ENCODE assay signal across 15 cellular contexts in genomic region chr4:74660866-74661265, GRCh38.
"Had no signal": no experiment of that assay in that cellular context is flagged by ENCODE, and none has a peak within 500 bp of the region (broad histone marks: within the 10 kb centered on the region; RNA-seq: fewer than 3 reads in every experiment).

No MANE protein-coding gene starts in this region.

- H3K27ac Mint-ChIP-seq: activated naive CD4-positive, alpha-beta T cell treated with anti-CD3 and anti-CD28 coated beads, Interleukin-2, amount 10 ng/mL, durations not matched to agents 7 days and 5 days; activated T-cell treated with anti-CD3 and anti-CD28 coated beads, Interleukin-2, amount 50 U/mL, for 24 hours; stimulated activated effector memory CD8-positive, alpha-beta T cell treated with anti-CD3 and anti-CD28 coated beads, Interleukin-12 subunit alpha, Interleukin-12 subunit beta, amount 100 ng/mL, for 72 hours; T-helper 2 cell treated with Interferon-gamma antibody and Interleukin-4, amounts not matched to agents 5 μg/mL and 100 μg/mL, for 36 hours had no signal

- H3K36me3 ChIP-seq: colonic mucosa, lower lobe of right lung, sigmoid colon, thoracic aorta had no signal

- H3K27me3 Mint-ChIP-seq: activated naive CD4-positive, alpha-beta T cell treated with anti-CD3 and anti-CD28 coated beads, Interleukin-2, amount 10 ng/mL, durations not matched to agents 7 days and 5 days had no signal

- DNase-seq: activated CD4-positive, alpha-beta T cell treated with anti-CD3 and anti-CD28 coated beads for 1 hour; activated CD4-positive, alpha-beta T cell treated with anti-CD3 and anti-CD28 coated beads, Interleukin-2, amount 50 U/mL, for 4 hours; activated naive CD4-positive, alpha-beta T cell treated with anti-CD3 and anti-CD28 coated beads, Interleukin-2, amount 10 ng/mL, durations not matched to agents 7 days and 5 days; activated T-cell treated with anti-CD3 and anti-CD28 coated beads, Interleukin-2, amount 50 U/mL, for 24 hours; colonic mucosa; head of caudate nucleus; left colon; lower lobe of right lung; midbrain; psoas muscle; sigmoid colon had no signal

- H3K4me3 Mint-ChIP-seq: activated naive CD4-positive, alpha-beta T cell treated with anti-CD3 and anti-CD28 coated beads, Interleukin-2, amount 10 ng/mL, durations not matched to agents 7 days and 5 days; activated T-cell treated with anti-CD3 and anti-CD28 coated beads, Interleukin-2, amount 50 U/mL, for 24 hours; neural crest cell; stimulated activated effector memory CD8-positive, alpha-beta T cell treated with anti-CD3 and anti-CD28 coated beads, Interleukin-12 subunit alpha, Interleukin-12 subunit beta, amount 100 ng/mL, for 72 hours; T-helper 2 cell treated with Interferon-gamma antibody and Interleukin-4, amounts not matched to agents 5 μg/mL and 100 μg/mL, for 36 hours had no signal

- H3K4me3 ChIP-seq: colonic mucosa, lower lobe of right lung, psoas muscle, sigmoid colon, thoracic aorta had no signal

- H3K27me3 ChIP-seq: colonic mucosa, sigmoid colon had no signal

- H3K9me3 ChIP-seq: colonic mucosa, lower lobe of right lung, psoas muscle, sigmoid colon, thoracic aorta had no signal

- H3K36me3 Mint-ChIP-seq: activated naive CD4-positive, alpha-beta T cell treated with anti-CD3 and anti-CD28 coated beads, Interleukin-2, amount 10 ng/mL, durations not matched to agents 7 days and 5 days; stimulated activated effector memory CD8-positive, alpha-beta T cell treated with anti-CD3 and anti-CD28 coated beads, Interleukin-12 subunit alpha, Interleukin-12 subunit beta, amount 100 ng/mL, for 72 hours had no signal

- H3K27ac ChIP-seq: colonic mucosa, lower lobe of right lung, psoas muscle, thoracic aorta had no signal

- H3K9me3 Mint-ChIP-seq: activated naive CD4-positive, alpha-beta T cell treated with anti-CD3 and anti-CD28 coated beads, Interleukin-2, amount 10 ng/mL, durations not matched to agents 7 days and 5 days; activated T-cell treated with anti-CD3 and anti-CD28 coated beads, Interleukin-2, amount 50 U/mL, for 24 hours; neural crest cell; stimulated activated effector memory CD8-positive, alpha-beta T cell treated with anti-CD3 and anti-CD28 coated beads, Interleukin-12 subunit alpha, Interleukin-12 subunit beta, amount 100 ng/mL, for 72 hours; T-helper 2 cell treated with Interferon-gamma antibody and Interleukin-4, amounts not matched to agents 5 μg/mL and 100 μg/mL, for 36 hours had no signal

- ATAC-seq: left colon; lower lobe of right lung; psoas muscle; stimulated activated effector memory CD8-positive, alpha-beta T cell treated with anti-CD3 and anti-CD28 coated beads, Interleukin-12 subunit alpha, Interleukin-12 subunit beta, amount 100 ng/mL, for 72 hours had no signal

- H3K4me1 Mint-ChIP-seq: activated naive CD4-positive, alpha-beta T cell treated with anti-CD3 and anti-CD28 coated beads, Interleukin-2, amount 10 ng/mL, durations not matched to agents 7 days and 5 days; stimulated activated effector memory CD8-positive, alpha-beta T cell treated with anti-CD3 and anti-CD28 coated beads, Interleukin-12 subunit alpha, Interleukin-12 subunit beta, amount 100 ng/mL, for 72 hours had no signal

- H3K4me1 ChIP-seq: lower lobe of right lung, psoas muscle had no signal
